1 cellular context compared by ENCODE assay signal in genomic region chr1:3534803-3535637, GRCh38.
TF ChIP-seq lines count a peak whose summit lies in the region.

No MANE protein-coding gene starts in this region.

TF ChIP-seq in H1, 55 proteins besides CTCF, POLR2A, EP300 and RAD21 (continued from another document):
- TF ChIP-seq RNF2 (IDR thresholded peaks at IDR 0.05; ENCODE audit: borderline replicate concordance, low read depth, low read length, missing control alignments, poor library complexity, severe bottlenecking) (no peak), FOSL1 (IDR thresholded peaks at IDR 0.05; ENCODE audit: insufficient read depth, low read depth, low read length) (no peak)
